In the genomic region with DNA sequence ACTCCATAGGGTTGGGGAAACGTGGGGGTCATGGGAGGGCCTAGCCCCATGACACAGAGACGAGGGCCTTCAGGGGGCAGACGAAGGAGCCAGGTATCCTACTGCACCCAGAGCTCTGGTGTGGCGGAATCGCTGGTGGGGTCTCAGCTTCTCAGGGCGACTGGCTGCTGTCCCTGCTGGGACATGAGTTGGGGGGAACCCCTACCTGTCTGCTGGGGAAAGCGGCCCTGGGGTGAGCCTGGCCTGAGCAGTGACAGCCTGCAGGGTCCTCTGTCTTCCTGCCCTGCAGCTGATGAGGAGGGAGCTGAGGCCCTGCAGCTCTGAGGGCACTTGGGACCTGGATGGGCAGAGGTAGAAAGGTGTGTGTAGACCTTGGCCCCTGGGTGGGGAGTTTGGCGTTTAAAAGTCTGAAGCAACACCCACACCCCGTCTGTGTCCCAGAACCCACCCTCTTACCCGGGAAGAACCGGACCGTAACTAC, we compare ENCODE assay signal across 1 cellular context.
TF ChIP-seq lines count a peak whose summit lies in the region.

No MANE protein-coding gene starts in this region.

TF ChIP-seq in H1, 55 proteins besides CTCF, POLR2A, EP300 and RAD21:
- TF ChIP-seq, protein P1, sequence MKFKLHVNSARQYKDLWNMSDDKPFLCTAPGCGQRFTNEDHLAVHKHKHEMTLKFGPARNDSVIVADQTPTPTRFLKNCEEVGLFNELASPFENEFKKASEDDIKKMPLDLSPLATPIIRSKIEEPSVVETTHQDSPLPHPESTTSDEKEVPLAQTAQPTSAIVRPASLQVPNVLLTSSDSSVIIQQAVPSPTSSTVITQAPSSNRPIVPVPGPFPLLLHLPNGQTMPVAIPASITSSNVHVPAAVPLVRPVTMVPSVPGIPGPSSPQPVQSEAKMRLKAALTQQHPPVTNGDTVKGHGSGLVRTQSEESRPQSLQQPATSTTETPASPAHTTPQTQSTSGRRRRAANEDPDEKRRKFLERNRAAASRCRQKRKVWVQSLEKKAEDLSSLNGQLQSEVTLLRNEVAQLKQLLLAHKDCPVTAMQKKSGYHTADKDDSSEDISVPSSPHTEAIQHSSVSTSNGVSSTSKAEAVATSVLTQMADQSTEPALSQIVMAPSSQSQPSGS (IDR thresholded peaks at IDR 0.05; ENCODE audit: low read length): no peak
- no peak for TF ChIP-seq CBX5 (IDR thresholded peaks at IDR 0.05; ENCODE audit: low read depth, low read length)
- no peak for TF ChIP-seq JUN (IDR thresholded peaks at IDR 0.05; ENCODE audit: low read depth, low read length)
- no peak for TF ChIP-seq BRCA1 (IDR thresholded peaks at IDR 0.05; ENCODE audit: low read depth, low read length)
TF ChIP-seq in H1: peak in this region for 0.
